ENCODE assay signal across 21 cellular contexts in the genomic region with DNA sequence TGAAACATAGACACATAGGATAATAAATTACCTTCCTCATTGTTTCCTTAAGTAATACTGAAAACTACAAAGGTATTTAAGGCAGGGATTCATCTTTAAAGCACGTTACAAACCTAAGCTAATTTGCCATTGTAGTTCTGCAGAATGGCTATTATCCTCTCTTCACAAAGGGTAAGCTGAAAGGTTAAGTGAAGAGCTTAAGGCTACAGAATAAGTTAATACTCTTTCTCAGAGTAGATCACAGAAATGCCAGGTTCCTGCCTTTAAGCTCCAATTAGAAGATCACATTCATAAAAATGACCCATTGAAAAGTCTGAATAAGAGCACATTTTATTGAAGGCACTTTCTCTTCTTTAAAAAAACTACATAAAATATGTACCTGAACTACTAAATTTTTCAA. TPM values are rescaled to one million over a fixed set of nuclear protein-coding genes. Genes with fewer than 3 reads are reported as not detected.
"Had no signal": no experiment of that assay in that cellular context is flagged by ENCODE, and none has a peak within 500 bp of the region (broad histone marks: within the 10 kb centered on the region; RNA-seq: fewer than 3 reads in every experiment).

No MANE protein-coding gene starts in this region.

- H3K9ac ChIP-seq: SK-N-SH had no signal

- H3K27ac ChIP-seq: RWPE1 had no signal

- ATAC-seq: HepG2, Panc1, PC-3 had no signal

- H3K4me2 ChIP-seq: SK-N-SH had no signal

- DNase-seq: IMR-90, Kasumi-1, KG1, MM.1S, NCI-H1092 treated with DMSO at 0.1 percent for 48 hours, NCI-H1436, NCI-H187, NCI-H2029, NCI-H2081 treated with DMSO at 0.1 percent for 48 hours, NCI-H2171, NCI-H226, NCI-H446 treated with DMSO at 0.1 percent for 48 hours, NCI-H510A treated with DMSO at 0.1 percent for 48 hours, NCI-H526, PC-3, SHP77, SK-N-SH, SW 1271 had no signal

RNA-seq across cellular contexts. Expression of a gene that starts 42.1 kb away (rescaled TPM):
- total RNA-seq: HepG2 had no signal
- polyA plus RNA-seq: HepG2 had no signal
